In genomic region chr10:112785089-112785488, GRCh38 we compare ENCODE assay signal across 20 cellular contexts.
DNase-seq lines count a peak whose midpoint lies in the region; ATAC-seq and TF ChIP-seq lines count a peak whose summit lies in the region.
"Had no signal": no experiment of that assay in that cellular context is flagged by ENCODE, and none has a peak within 500 bp of the region (broad histone marks: within the 10 kb centered on the region; RNA-seq: fewer than 3 reads in every experiment).

No MANE protein-coding gene starts in this region.

- H3K36me3 Mint-ChIP-seq in GM23338 (ENCODE audit: low read depth) (no peaks in the 10 kb centered on the region), osteocyte (ENCODE audit: unreplicated experiment) (peaks cover 18% of the 10 kb centered on the region)

- TF ChIP-seq CTCF in GM23338 (conservative IDR thresholded peaks at IDR 0.05; ENCODE audit: low read depth in 2 of 2) (no peak), lung (IDR thresholded peaks at IDR 0.05; ENCODE audit: control extremely low read depth, extremely low read depth) (no peak), osteocyte (IDR thresholded peaks at IDR 0.05) (no peak)

- no peaks in the 10 kb centered on the region for H3K9me2 ChIP-seq in GM23338 (ENCODE audit: insufficient read depth)

- H3K4me1 ChIP-seq in GM23338 (ENCODE audit: insufficient read depth) = peaks cover 5% of the 10 kb centered on the region; the same call in 1 of the 2 replicates
- peaks cover 29% of the 10 kb centered on the region for H3K4me1 ChIP-seq in SJCRH30
- no peaks in the 10 kb centered on the region for H3K4me1 ChIP-seq in lung (ENCODE audit: control insufficient read depth in 2 of 2, insufficient read depth in 2 of 2, low read length in 2 of 2)

- H3K27me3 Mint-ChIP-seq in GM23338 (ENCODE audit: insufficient read depth, low read depth, poor library complexity) (no peaks in the 10 kb centered on the region), osteocyte (ENCODE audit: unreplicated experiment) (no peaks in the 10 kb centered on the region)

- no peak overlapping the region for H3K27ac ChIP-seq in GM23338 (ENCODE audit: low read depth)
- peak overlapping the region; percentile 69 for H3K27ac ChIP-seq in SJCRH30
- H3K27ac ChIP-seq in lung (ENCODE audit: low read depth in 1 of 2, low read length in 1 of 2) = no peak overlapping the region
- H3K27ac ChIP-seq: C4-2B, HL-60 had no signal

- peaks cover 16% of the 10 kb centered on the region for H3K4me1 Mint-ChIP-seq in GM23338
- peaks cover 17% of the 10 kb centered on the region for H3K4me1 Mint-ChIP-seq in osteocyte (ENCODE audit: unreplicated experiment)

- H4K20me1 ChIP-seq in GM23338 (replicated peaks; ENCODE audit: insufficient read depth) = no peaks in the 10 kb centered on the region

- no peaks in the 10 kb centered on the region for H3F3A ChIP-seq in GM23338 (replicated peaks; ENCODE audit: low read depth)

- ATAC-seq in GM23338 = peak; percentile 78
- no peak for ATAC-seq in lung (ENCODE audit: insufficient read depth, low FRiP score)
- ATAC-seq: HepG2, K562, Right ventricle myocardium inferior had no signal

- H3K9me3 Mint-ChIP-seq in GM23338 (no peaks in the 10 kb centered on the region), osteocyte (ENCODE audit: unreplicated experiment) (peaks cover 27% of the 10 kb centered on the region)

- H3K27me3 ChIP-seq in GM23338 (ENCODE audit: insufficient read depth) = no peaks in the 10 kb centered on the region
- H3K27me3 ChIP-seq in SJCRH30 = no peaks in the 10 kb centered on the region
- no peaks in the 10 kb centered on the region for H3K27me3 ChIP-seq in lung (ENCODE audit: control insufficient read depth, insufficient read depth)
- H3K27me3 ChIP-seq: MG63 had no signal

- H3K9me3 ChIP-seq in SJCRH30 (replicated peaks) = no peaks in the 10 kb centered on the region; the same call in 1 of the 2 replicates
- H3K9me3 ChIP-seq in lung (ENCODE audit: control insufficient read depth in 2 of 2, insufficient read depth in 1 of 2, low read length in 1 of 2) = no peaks in the 10 kb centered on the region

- no peak overlapping the region for H3K4me3 Mint-ChIP-seq in GM23338
- no peak overlapping the region for H3K4me3 Mint-ChIP-seq in osteocyte (ENCODE audit: unreplicated experiment)
- H3K4me3 Mint-ChIP-seq: H9 had no signal

- no peak overlapping the region for H3K4me2 ChIP-seq in GM23338

- H2AFZ ChIP-seq in GM23338 = no peak overlapping the region

- H3K27ac Mint-ChIP-seq in GM23338 = no peak overlapping the region
- no peak overlapping the region for H3K27ac Mint-ChIP-seq in osteocyte (ENCODE audit: unreplicated experiment)

- H3K36me3 ChIP-seq in GM23338 (ENCODE audit: insufficient read depth) (no peaks in the 10 kb centered on the region), SJCRH30 (no peaks in the 10 kb centered on the region), lung (ENCODE audit: control insufficient read depth in 2 of 2, insufficient read depth in 2 of 2, low read length in 2 of 2) (peaks cover 0 to 2% of the 10 kb centered on the region in 2 donors)
- H3K36me3 ChIP-seq: MG63 had no signal

- DNase-seq in GM23338 (ENCODE audit: low spot score) = no peak
- peak in 1 of 2 experiments; percentile 49 for DNase-seq in SJCRH30
- DNase-seq in lung (ENCODE audit: low spot score) = peak; percentile 16
- DNase-seq in osteocyte (ENCODE audit: extremely low spot score, unreplicated experiment) = peak; percentile 53
- no peak for DNase-seq in NCI-H774 (lab: John Stamatoyannopoulos, UW)
- DNase-seq in NCI-H2081 treated with DMSO at 0.1 percent for 48 hours (lab: John Stamatoyannopoulos, UW) = no peak
- DNase-seq in NCI-H1694 (lab: John Stamatoyannopoulos, UW) = no peak
- DNase-seq: DMS53, GF-D8, H9, MG63, NCI-H187, NCI-H226, NCI-H510A treated with DMSO at 0.1 percent for 48 hours, OCI-M1 had no signal

- no peak overlapping the region for H3K4me3 ChIP-seq in GM23338
- H3K4me3 ChIP-seq in SJCRH30 = peak overlapping the region; percentile 44
- H3K4me3 ChIP-seq in lung = no peak overlapping the region
- H3K4me3 ChIP-seq: K562, MG63 had no signal

- H3K79me2 ChIP-seq in GM23338 (replicated peaks; ENCODE audit: insufficient read depth) = no peaks in the 10 kb centered on the region

TF ChIP-seq in GM23338, 12 proteins besides CTCF, POLR2A, EP300 and RAD21 (continues in another document):
- no peak for TF ChIP-seq POLR2AphosphoS5 (IDR thresholded peaks at IDR 0.05; ENCODE audit: low read depth)
- TF ChIP-seq, protein P1, sequence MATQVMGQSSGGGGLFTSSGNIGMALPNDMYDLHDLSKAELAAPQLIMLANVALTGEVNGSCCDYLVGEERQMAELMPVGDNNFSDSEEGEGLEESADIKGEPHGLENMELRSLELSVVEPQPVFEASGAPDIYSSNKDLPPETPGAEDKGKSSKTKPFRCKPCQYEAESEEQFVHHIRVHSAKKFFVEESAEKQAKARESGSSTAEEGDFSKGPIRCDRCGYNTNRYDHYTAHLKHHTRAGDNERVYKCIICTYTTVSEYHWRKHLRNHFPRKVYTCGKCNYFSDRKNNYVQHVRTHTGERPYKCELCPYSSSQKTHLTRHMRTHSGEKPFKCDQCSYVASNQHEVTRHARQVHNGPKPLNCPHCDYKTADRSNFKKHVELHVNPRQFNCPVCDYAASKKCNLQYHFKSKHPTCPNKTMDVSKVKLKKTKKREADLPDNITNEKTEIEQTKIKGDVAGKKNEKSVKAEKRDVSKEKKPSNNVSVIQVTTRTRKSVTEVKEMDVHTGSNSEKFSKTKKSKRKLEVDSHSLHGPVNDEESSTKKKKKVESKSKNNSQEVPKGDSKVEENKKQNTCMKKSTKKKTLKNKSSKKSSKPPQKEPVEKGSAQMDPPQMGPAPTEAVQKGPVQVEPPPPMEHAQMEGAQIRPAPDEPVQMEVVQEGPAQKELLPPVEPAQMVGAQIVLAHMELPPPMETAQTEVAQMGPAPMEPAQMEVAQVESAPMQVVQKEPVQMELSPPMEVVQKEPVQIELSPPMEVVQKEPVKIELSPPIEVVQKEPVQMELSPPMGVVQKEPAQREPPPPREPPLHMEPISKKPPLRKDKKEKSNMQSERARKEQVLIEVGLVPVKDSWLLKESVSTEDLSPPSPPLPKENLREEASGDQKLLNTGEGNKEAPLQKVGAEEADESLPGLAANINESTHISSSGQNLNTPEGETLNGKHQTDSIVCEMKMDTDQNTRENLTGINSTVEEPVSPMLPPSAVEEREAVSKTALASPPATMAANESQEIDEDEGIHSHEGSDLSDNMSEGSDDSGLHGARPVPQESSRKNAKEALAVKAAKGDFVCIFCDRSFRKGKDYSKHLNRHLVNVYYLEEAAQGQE (IDR thresholded peaks at IDR 0.05; ENCODE audit: unreplicated experiment) = no peak
- TF ChIP-seq CREB1 (CRISPR knock-in tag; IDR thresholded peaks at IDR 0.05; ENCODE audit: low read depth) = no peak
- TF ChIP-seq, protein P2, sequence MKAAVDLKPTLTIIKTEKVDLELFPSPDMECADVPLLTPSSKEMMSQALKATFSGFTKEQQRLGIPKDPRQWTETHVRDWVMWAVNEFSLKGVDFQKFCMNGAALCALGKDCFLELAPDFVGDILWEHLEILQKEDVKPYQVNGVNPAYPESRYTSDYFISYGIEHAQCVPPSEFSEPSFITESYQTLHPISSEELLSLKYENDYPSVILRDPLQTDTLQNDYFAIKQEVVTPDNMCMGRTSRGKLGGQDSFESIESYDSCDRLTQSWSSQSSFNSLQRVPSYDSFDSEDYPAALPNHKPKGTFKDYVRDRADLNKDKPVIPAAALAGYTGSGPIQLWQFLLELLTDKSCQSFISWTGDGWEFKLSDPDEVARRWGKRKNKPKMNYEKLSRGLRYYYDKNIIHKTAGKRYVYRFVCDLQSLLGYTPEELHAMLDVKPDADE (IDR thresholded peaks at IDR 0.05) = no peak
- no peak for TF ChIP-seq NANOG (IDR thresholded peaks at IDR 0.05; ENCODE audit: borderline replicate concordance)
- no peak for TF ChIP-seq EZH2phosphoT487 (IDR thresholded peaks at IDR 0.05; ENCODE audit: unreplicated experiment)
- TF ChIP-seq ZNF331 (CRISPR knock-in tag; IDR thresholded peaks at IDR 0.05; ENCODE audit: low read depth) = no peak
- TF ChIP-seq EZH2 (IDR thresholded peaks at IDR 0.05; ENCODE audit: low read depth, unreplicated experiment) = no peak

Comparison
In these comparisons a context has a peak if more than half of its experiments do, and no peak if none do; other contexts are left out.
1. DNase-seq: peak in lung (single experiment) and osteocyte (single experiment); none in GM23338 (single experiment), NCI-H774 (single experiment), NCI-H2081 treated with DMSO at 0.1 percent for 48 hours (single experiment) and NCI-H1694 (single experiment).